In genomic region chr5:88675758-88676636, GRCh38 we compare ENCODE assay signal across 8 cellular contexts.
DNase-seq lines count a peak whose midpoint lies in the region; ATAC-seq, FAIRE-seq and TF ChIP-seq lines count a peak whose summit lies in the region.

No MANE protein-coding gene starts in this region.

- peak overlapping the region; percentile 57 for H3K4me2 ChIP-seq in mesendoderm (ENCODE audit: low read length)

- no peak for FAIRE-seq in RCC 7860 (lab: Jason Lieb, UNC)

- H3K36me3 ChIP-seq in HUES48 (ENCODE audit: control insufficient read depth, insufficient read depth, low read length) (no peaks in the 10 kb centered on the region), mesendoderm (ENCODE audit: control insufficient read depth, insufficient read depth, low read length) (no peaks in the 10 kb centered on the region), upper lobe of left lung (no peaks in the 10 kb centered on the region)

- DNase-seq in DMS 273 treated with DMSO at 0.1 percent for 48 hours (lab: John Stamatoyannopoulos, UW), result peak; percentile 91
- peak; percentile 47 for DNase-seq in RCC 7860 (ENCODE audit: low spot score)
- no peak for DNase-seq in coronary artery (ENCODE audit: low spot score)
- peak; percentile 93 for DNase-seq in mesendoderm
- DNase-seq in upper lobe of left lung, result peak in 1 of 2 donors; percentile 86
- no peak for DNase-seq in amniotic stem cell (lab: John Stamatoyannopoulos, UW)

- H2BK15ac ChIP-seq in mesendoderm (replicated peaks; ENCODE audit: low read depth), result no peak overlapping the region

- ATAC-seq in GM21367 (IDR thresholded peaks at IDR 0.05; ENCODE audit: unreplicated experiment) (peak; percentile 48), upper lobe of left lung (ENCODE audit: low FRiP score in 2 of 2) (peak in 1 of 2 donors; percentile 34)

- H3K4ac ChIP-seq in mesendoderm (ENCODE audit: low read depth, low read length), result no peak overlapping the region

- H3K27me3 ChIP-seq in HUES48 (ENCODE audit: control insufficient read depth, insufficient read depth, low read length) (peaks cover 99% of the 10 kb centered on the region), mesendoderm (ENCODE audit: insufficient read depth, low read length, poor library complexity) (peaks cover 58% of the 10 kb centered on the region), upper lobe of left lung (peaks cover 0 to 89% (median 46%) of the 10 kb centered on the region in 4 donors)

- no peak overlapping the region for H4K5ac ChIP-seq in mesendoderm (ENCODE audit: low read length)

- peak overlapping the region; percentile 34 for H3K27ac ChIP-seq in HUES48 (ENCODE audit: low read depth, low read length)
- H3K27ac ChIP-seq in coronary artery, result no peak overlapping the region
- H3K27ac ChIP-seq in mesendoderm (ENCODE audit: low read depth, low read length), result no peak overlapping the region
- no peak overlapping the region for H3K27ac ChIP-seq in upper lobe of left lung

- no peaks in the 10 kb centered on the region for H3K79me2 ChIP-seq in mesendoderm (ENCODE audit: control insufficient read depth, insufficient read depth, low read length)

- H2BK120ac ChIP-seq in mesendoderm (ENCODE audit: low read depth, low read length), result no peak overlapping the region

- TF ChIP-seq EP300 in upper lobe of left lung (IDR thresholded peaks at IDR 0.05), result no peak

- H3K4me1 ChIP-seq in HUES48 (ENCODE audit: control insufficient read depth, insufficient read depth, low read length) (peaks cover 61% of the 10 kb centered on the region), mesendoderm (ENCODE audit: control insufficient read depth, low read depth, low read length) (peaks cover 2% of the 10 kb centered on the region), upper lobe of left lung (peaks cover 31 to 32% (median 31%) of the 10 kb centered on the region in 4 donors)

- H4K8ac ChIP-seq in mesendoderm (ENCODE audit: low read depth, low read length), result no peak overlapping the region

- no peak overlapping the region for H2AK5ac ChIP-seq in mesendoderm (ENCODE audit: low read length)

- no peaks in the 10 kb centered on the region for H3K79me1 ChIP-seq in mesendoderm (ENCODE audit: low read length)

- no peak for TF ChIP-seq CTCF in coronary artery (IDR thresholded peaks at IDR 0.05)
- no peak for TF ChIP-seq CTCF in upper lobe of left lung (IDR thresholded peaks at IDR 0.05)

- H3K9ac ChIP-seq in HUES48 (ENCODE audit: low read depth, low read length), result no peak overlapping the region
- H3K9ac ChIP-seq in mesendoderm (ENCODE audit: low read length), result no peak overlapping the region

- peak overlapping the region; percentile 44 for H3K56ac ChIP-seq in mesendoderm (ENCODE audit: low read length)

- H2BK5ac ChIP-seq in mesendoderm (ENCODE audit: low read length), result no peak overlapping the region

- no peak for TF ChIP-seq POLR2A in upper lobe of left lung (IDR thresholded peaks at IDR 0.05)

- no CpG with 5 or more reads among the region's 52 CpGs for WGBS in mesendoderm (ENCODE audit: extremely low coverage, insufficient coverage, low lambda C conversion rate)
- WGBS in upper lobe of left lung, 2 donors, result 4 to 5% methylated on average over 45 to 52 of the region's 52 CpGs

- no peaks in the 10 kb centered on the region for H3K9me3 ChIP-seq in HUES48 (ENCODE audit: control insufficient read depth, insufficient read depth, low read length)
- no peaks in the 10 kb centered on the region for H3K9me3 ChIP-seq in upper lobe of left lung

- H3K23ac ChIP-seq in mesendoderm (ENCODE audit: low read length), result no peak overlapping the region

- no peak overlapping the region for H3K18ac ChIP-seq in mesendoderm (ENCODE audit: low read length)

- H3K4me3 ChIP-seq in HUES48 (ENCODE audit: low read depth, low read length) (peak overlapping the region; percentile 65), coronary artery (peak overlapping the region; percentile 71), mesendoderm (ENCODE audit: low read length) (no peak overlapping the region), upper lobe of left lung (peak overlapping the region; percentile 9 to 50 (median 34))

Comparison
In these comparisons a context has a peak if more than half of its experiments do, and no peak if none do; other contexts are left out.
1. DNase-seq: peak in DMS 273 treated with DMSO at 0.1 percent for 48 hours (single experiment), RCC 7860 (single experiment) and mesendoderm (single experiment); none in coronary artery (single experiment) and amniotic stem cell (single experiment).